12 cellular contexts compared by ENCODE assay signal in the genomic region with DNA sequence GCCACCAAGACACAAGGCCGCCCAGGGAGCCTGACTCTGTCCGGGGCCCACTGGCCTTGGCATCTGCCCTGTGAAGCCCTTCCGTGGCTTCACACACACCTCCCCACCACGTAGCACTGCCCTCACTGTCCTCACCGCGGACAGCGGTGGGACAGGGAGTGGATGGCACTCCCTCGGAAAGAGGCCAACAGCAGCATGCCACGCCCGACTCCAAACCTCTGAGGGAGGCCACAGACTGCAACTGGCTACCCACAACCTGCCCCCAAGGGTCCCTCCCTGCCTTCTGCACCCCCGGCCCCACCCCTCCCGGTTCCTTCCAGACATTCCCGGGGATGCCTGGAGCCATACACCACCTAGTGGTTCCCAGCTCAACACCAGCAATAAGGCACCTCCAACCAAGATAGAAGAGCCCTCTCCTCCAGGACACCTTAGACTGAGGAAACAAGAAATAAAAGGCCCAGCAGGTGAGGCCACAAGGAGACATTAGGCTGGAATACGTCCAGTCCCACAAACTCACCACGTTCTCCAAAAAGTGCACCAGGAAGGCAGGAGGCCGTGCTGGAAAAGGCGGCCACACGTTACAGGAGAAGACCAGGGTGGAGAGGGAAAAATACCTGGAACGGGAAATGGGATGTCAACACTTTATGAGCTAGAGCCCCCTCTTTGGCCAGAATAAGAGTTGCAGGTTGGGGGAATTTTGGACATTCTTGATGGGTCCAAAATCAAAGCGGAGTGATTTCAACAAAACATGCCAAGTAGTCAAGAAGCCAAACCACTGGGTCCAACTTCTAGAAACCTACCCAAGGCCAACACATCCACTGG.
DNase-seq lines count a peak whose midpoint lies in the region; ATAC-seq and TF ChIP-seq lines count a peak whose summit lies in the region.
"Had no signal": no experiment of that assay in that cellular context is flagged by ENCODE, and none has a peak within 500 bp of the region (broad histone marks: within the 10 kb centered on the region; RNA-seq: fewer than 3 reads in every experiment).

No MANE protein-coding gene starts in this region.

- H3K79me2 ChIP-seq in Loucy (ENCODE audit: insufficient read depth, low read length) = no peaks in the 10 kb centered on the region

- H3K27me3 ChIP-seq in GM06990 (replicated peaks; ENCODE audit: control insufficient read depth, insufficient read depth, low read length) (no peaks in the 10 kb centered on the region), Loucy (ENCODE audit: insufficient read depth, low read length, poor library complexity, severe bottlenecking) (no peaks in the 10 kb centered on the region)
- H3K27me3 ChIP-seq: dorsolateral prefrontal cortex, Peyer's patch had no signal

- H4K20me1 ChIP-seq in Loucy (ENCODE audit: insufficient read depth, low read length, poor library complexity, severe bottlenecking) = no peaks in the 10 kb centered on the region

- H3F3A ChIP-seq in Loucy (ENCODE audit: low read depth) = no peaks in the 10 kb centered on the region

- H3K36me3 Mint-ChIP-seq in endothelial cell (ENCODE audit: low read depth, unreplicated experiment) = no peaks in the 10 kb centered on the region
- peaks cover 6% of the 10 kb centered on the region for H3K36me3 Mint-ChIP-seq in progenitor cell of endocrine pancreas (ENCODE audit: insufficient read depth)

- H3K27ac Mint-ChIP-seq in endothelial cell (ENCODE audit: unreplicated experiment) (no peak overlapping the region), progenitor cell of endocrine pancreas (no peak overlapping the region)

- no peak overlapping the region for H3K4me2 ChIP-seq in Loucy (ENCODE audit: low read depth, low read length, poor library complexity, severe bottlenecking)

- H3K9me3 Mint-ChIP-seq in endothelial cell (ENCODE audit: unreplicated experiment) = no peaks in the 10 kb centered on the region
- H3K9me3 Mint-ChIP-seq in progenitor cell of endocrine pancreas (ENCODE audit: low read depth) = no peaks in the 10 kb centered on the region

- ATAC-seq in HG02938 (IDR thresholded peaks at IDR 0.05; ENCODE audit: unreplicated experiment) = no peak
- ATAC-seq: activated CD4-positive, CD25-positive, alpha-beta regulatory T cell treated with anti-CD3 and anti-CD28 coated beads, Interleukin-2, amount 50 U/mL, for 24 hours had no signal

- H3K9me3 ChIP-seq in Loucy (ENCODE audit: insufficient read depth, low read depth, low read length) = no peaks in the 10 kb centered on the region; the same call in 1 of the 2 replicates
- H3K9me3 ChIP-seq: Peyer's patch had no signal

- H3K4me1 Mint-ChIP-seq in endothelial cell (ENCODE audit: unreplicated experiment) (no peaks in the 10 kb centered on the region), progenitor cell of endocrine pancreas (ENCODE audit: low read depth) (peaks cover 35% of the 10 kb centered on the region)

- H3K4me3 ChIP-seq in GM06990 (replicated peaks; ENCODE audit: low read depth, low read length) (no peak overlapping the region), Loucy (ENCODE audit: low read length, poor library complexity, severe bottlenecking) (no peak overlapping the region)
- H3K4me3 ChIP-seq: dorsolateral prefrontal cortex, Peyer's patch had no signal

- H3K4me1 ChIP-seq in Loucy (ENCODE audit: insufficient read depth, low read length, poor library complexity, severe bottlenecking) = no peaks in the 10 kb centered on the region

- no peak overlapping the region for H3K9ac ChIP-seq in Loucy (ENCODE audit: low read depth, low read length, poor library complexity, severe bottlenecking)

- no peak overlapping the region for H2AFZ ChIP-seq in Loucy (ENCODE audit: low read length)

- no peak overlapping the region for H3K4me3 Mint-ChIP-seq in endothelial cell (ENCODE audit: unreplicated experiment)
- no peak overlapping the region for H3K4me3 Mint-ChIP-seq in progenitor cell of endocrine pancreas (ENCODE audit: low read depth)

- TF ChIP-seq CTCF in GM06990 (IDR thresholded peaks at IDR 0.05; ENCODE audit: insufficient read depth, low read length, poor library complexity, severe bottlenecking) = peak; percentile 13
- TF ChIP-seq CTCF in Loucy (conservative IDR thresholded peaks at IDR 0.05; ENCODE audit: low read length) = 0 out of 2 replicates have a peak, but pooled peaks have one; percentile 8
- peak; percentile 50 for TF ChIP-seq CTCF in endothelial cell (IDR thresholded peaks at IDR 0.05; ENCODE audit: unreplicated experiment)
- peak; percentile 20 for TF ChIP-seq CTCF in progenitor cell of endocrine pancreas (IDR thresholded peaks at IDR 0.05; ENCODE audit: unreplicated experiment)

- DNase-seq in GM06990 (ENCODE audit: extremely low read depth, insufficient read length) (no peak), endothelial cell (ENCODE audit: low spot score) (no peak), progenitor cell of endocrine pancreas (ENCODE audit: low spot score, unreplicated experiment) (no peak), SIG-M5 treated with dmso at 0.1 percent for 504 hours (lab: John Stamatoyannopoulos, UW; ENCODE audit: unreplicated experiment) (no peak)
- DNase-seq in activated CD4-positive, alpha-beta T cell treated with anti-CD3 and anti-CD28 coated beads, Interleukin-2, amount 50 U/mL, for 1 hour = no peak
- DNase-seq: activated effector memory CD4-positive, alpha-beta T cell treated with anti-CD3 and anti-CD28 coated beads, Interleukin-2, amount 50 U/mL, for 16 hours; dorsolateral prefrontal cortex; stimulated activated CD4-positive, alpha-beta T cell treated with anti-CD3 and anti-CD28 coated beads, Interleukin-12 subunit alpha, Interleukin-12 subunit beta, amount 100 ng/mL, for 4 hours had no signal

- H3K27me3 Mint-ChIP-seq in endothelial cell (ENCODE audit: unreplicated experiment) = no peaks in the 10 kb centered on the region
- no peaks in the 10 kb centered on the region for H3K27me3 Mint-ChIP-seq in progenitor cell of endocrine pancreas

- H3K9me2 ChIP-seq in Loucy (replicated peaks; ENCODE audit: low read depth, low read length) = no peaks in the 10 kb centered on the region

- H3K36me3 ChIP-seq in GM06990 (ENCODE audit: control insufficient read depth, insufficient read depth, low read length) = no peaks in the 10 kb centered on the region
- no peaks in the 10 kb centered on the region for H3K36me3 ChIP-seq in Loucy (ENCODE audit: insufficient read depth, low read length)
- H3K36me3 ChIP-seq: Peyer's patch had no signal
